Comparison of ENCODE assay signal across 8 cellular contexts in the genomic region with DNA sequence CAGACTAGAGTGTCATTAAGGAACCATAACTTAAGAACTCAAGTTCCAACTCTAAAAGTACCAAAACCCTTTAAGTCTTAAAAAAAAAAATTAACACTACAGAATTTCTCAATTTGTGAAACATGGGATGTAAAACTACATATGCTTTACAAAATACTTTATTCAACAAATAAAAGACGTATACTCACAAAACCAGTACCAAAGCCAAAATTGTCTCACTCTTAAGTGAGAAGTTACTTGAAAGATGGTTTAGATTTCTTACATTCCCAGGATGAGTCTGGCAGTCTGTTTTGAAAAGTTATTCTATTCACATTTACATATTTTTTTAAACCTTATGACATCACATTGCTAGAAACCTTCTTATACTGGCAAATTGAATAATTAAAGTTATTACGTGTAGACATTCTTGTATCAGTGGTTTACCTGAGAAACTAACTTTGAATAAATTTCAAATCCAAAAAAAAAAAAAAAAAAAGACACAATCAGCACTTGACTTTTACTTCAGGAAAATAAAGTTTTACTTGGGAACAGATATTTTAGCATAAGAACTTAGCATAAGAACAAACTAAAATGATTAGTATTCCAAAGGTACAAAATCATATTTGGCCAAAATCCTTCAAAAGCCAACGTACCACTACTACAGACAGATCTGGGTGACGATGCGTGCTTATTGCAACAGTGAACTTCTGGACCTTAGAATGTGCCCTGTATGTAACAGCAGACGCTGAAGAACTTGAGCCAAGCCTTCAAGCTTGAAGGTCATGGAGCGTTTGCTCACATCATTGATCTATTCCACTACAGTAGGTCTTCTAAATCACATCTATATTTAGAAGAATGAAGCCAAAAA. TPM values are rescaled to one million over a fixed set of nuclear protein-coding genes. Genes with fewer than 3 reads are reported as not detected.
A peak's percentile ranks its signal among the peaks of the same experiment; 100 is the strongest.
DNase-seq lines count a peak whose midpoint lies in the region; ATAC-seq and TF ChIP-seq lines count a peak whose summit lies in the region.

No MANE protein-coding gene starts in this region.

- H3K27ac ChIP-seq in SK-N-MC = peak overlapping the region; percentile 78

- DNase-seq in NCI-H524 (lab: John Stamatoyannopoulos, UW) (peak; percentile 14 to 50), NCI-H524 treated with DMSO at 0.1 percent for 48 hours (lab: John Stamatoyannopoulos, UW) (no peak), SK-N-MC (ENCODE audit: low read depth, low spot score) (no peak), fibroblast of the aortic adventitia (ENCODE audit: low read depth) (peak; percentile 76), pons (ENCODE audit: low spot score) (peak; percentile 77)
- no peak for DNase-seq in stimulated activated CD4-positive, alpha-beta T cell treated with anti-CD3 and anti-CD28 coated beads, Interleukin-2, amount 100 ng/mL, for 24 hours

- H3K9me3 ChIP-seq in SK-N-MC (ENCODE audit: low read depth, low read length) = no peaks in the 10 kb centered on the region

- no peak for TF ChIP-seq CTCF in fibroblast of the aortic adventitia (IDR thresholded peaks at IDR 0.05; ENCODE audit: insufficient read depth, low read length)

- H3K9ac ChIP-seq in SK-N-MC (ENCODE audit: insufficient read length) = peak overlapping the region; percentile 90

- H3K4me3 ChIP-seq in SK-N-MC (peak overlapping the region; percentile 79), fibroblast of the aortic adventitia (ENCODE audit: low read depth, low read length) (peak overlapping the region; percentile 86)

- no peak for ATAC-seq in HG03039 (IDR thresholded peaks at IDR 0.05; ENCODE audit: unreplicated experiment)
- no peak for ATAC-seq in HG03442 (IDR thresholded peaks at IDR 0.05; ENCODE audit: unreplicated experiment)

- H3K36me3 ChIP-seq in SK-N-MC (ENCODE audit: insufficient read depth, low read length) = peaks cover 16% of the 10 kb centered on the region

RNA-seq across cellular contexts. Expression of gene CDC42BPA, which starts 2.6 kb away (rescaled TPM):
- total RNA-seq in fibroblast of the aortic adventitia (ENCODE audit: low replicate concordance) = 82.5 and 123 TPM in 2 replicates

Comparison
In these comparisons a context has a peak if more than half of its experiments do, and no peak if none do; other contexts are left out.
1. DNase-seq: peak in NCI-H524 (2 of 2), fibroblast of the aortic adventitia (single experiment) and pons (single experiment); none in NCI-H524 treated with DMSO at 0.1 percent for 48 hours (single experiment), SK-N-MC (single experiment) and stimulated activated CD4-positive, alpha-beta T cell treated with anti-CD3 and anti-CD28 coated beads, Interleukin-2, amount 100 ng/mL, for 24 hours (0 of 2).